Comparison of ENCODE assay signal across 15 cellular contexts in genomic region chr12:68163546-68164210, GRCh38. TPM values are rescaled to one million over a fixed set of nuclear protein-coding genes. Genes with fewer than 3 reads are reported as not detected.
A peak's percentile ranks its signal among the peaks of the same experiment; 100 is the strongest.
DNase-seq lines count a peak whose midpoint lies in the region; ATAC-seq and TF ChIP-seq lines count a peak whose summit lies in the region.
"Had no signal": no experiment of that assay in that cellular context is flagged by ENCODE, and none has a peak within 500 bp of the region (broad histone marks: within the 10 kb centered on the region; RNA-seq: fewer than 3 reads in every experiment).

No MANE protein-coding gene starts in this region.

- H3F3A ChIP-seq in GM23338 (replicated peaks; ENCODE audit: low read depth): no peaks in the 10 kb centered on the region

- H2AFZ ChIP-seq in GM23338: no peak overlapping the region

- no peaks in the 10 kb centered on the region for H3K79me2 ChIP-seq in GM23338 (replicated peaks; ENCODE audit: insufficient read depth)

- no peaks in the 10 kb centered on the region for H3K9me3 Mint-ChIP-seq in GM23338

- DNase-seq in fibroblast of mammary gland (ENCODE audit: low read depth) (peak; percentile 11), posterior cingulate gyrus (no peak), GM23338 (ENCODE audit: low spot score) (no peak), omental fat pad (ENCODE audit: low spot score) (no peak), SHP77 treated with DMSO at 0.1 percent for 48 hours (lab: John Stamatoyannopoulos, UW) (no peak)
- DNase-seq: activated gamma-delta T cell, hippocampal formation, MG63, NCI-H774, sigmoid colon had no signal

- no peaks in the 10 kb centered on the region for H3K4me1 ChIP-seq in GM23338 (ENCODE audit: insufficient read depth)
- H3K4me1 ChIP-seq: sigmoid colon had no signal

- H3K4me1 Mint-ChIP-seq in GM23338: no peaks in the 10 kb centered on the region

- intact Hi-C loops in posterior cingulate gyrus (cut with DNase I): no loop called here

- H3K27ac ChIP-seq in GM23338 (ENCODE audit: low read depth): no peak overlapping the region
- H3K27ac ChIP-seq: sigmoid colon had no signal

- H3K4me3 ChIP-seq in fibroblast of mammary gland (ENCODE audit: control insufficient read depth, low read depth, low read length): no peak overlapping the region
- no peak overlapping the region for H3K4me3 ChIP-seq in GM23338
- H3K4me3 ChIP-seq: MG63, sigmoid colon had no signal

- H3K4me3 Mint-ChIP-seq in GM23338: no peak overlapping the region

- TF ChIP-seq CTCF in fibroblast of mammary gland (conservative IDR thresholded peaks at IDR 0.05; ENCODE audit: control insufficient read depth, insufficient read depth, low read depth, low read length): no peak
- no peak for TF ChIP-seq CTCF in GM23338 (conservative IDR thresholded peaks at IDR 0.05; ENCODE audit: low read depth in 2 of 2)
- TF ChIP-seq CTCF in omental fat pad (IDR thresholded peaks at IDR 0.05): no peak

- no peaks in the 10 kb centered on the region for H3K36me3 Mint-ChIP-seq in GM23338 (ENCODE audit: low read depth)

- ATAC-seq in GM18870 (IDR thresholded peaks at IDR 0.05; ENCODE audit: unreplicated experiment): peak; percentile 56
- ATAC-seq in GM21529 (IDR thresholded peaks at IDR 0.05; ENCODE audit: unreplicated experiment): peak; percentile 56
- ATAC-seq in HG03342 (IDR thresholded peaks at IDR 0.05; ENCODE audit: unreplicated experiment): peak; percentile 61
- ATAC-seq in GM23338: no peak
- ATAC-seq in omental fat pad (ENCODE audit: low FRiP score): no peak
- ATAC-seq: HCT116 had no signal

- no peaks in the 10 kb centered on the region for H4K20me1 ChIP-seq in GM23338 (replicated peaks; ENCODE audit: insufficient read depth)

- no peaks in the 10 kb centered on the region for H3K36me3 ChIP-seq in GM23338 (ENCODE audit: insufficient read depth)
- H3K36me3 ChIP-seq: MG63, sigmoid colon had no signal

- no peak overlapping the region for H3K4me2 ChIP-seq in GM23338

- H3K27me3 ChIP-seq in GM23338 (ENCODE audit: insufficient read depth): no peaks in the 10 kb centered on the region
- H3K27me3 ChIP-seq: MG63, sigmoid colon had no signal

- no peak overlapping the region for H3K27ac Mint-ChIP-seq in GM23338

- no peaks in the 10 kb centered on the region for H3K9me2 ChIP-seq in GM23338 (ENCODE audit: insufficient read depth)

- H3K27me3 Mint-ChIP-seq in GM23338 (ENCODE audit: insufficient read depth, low read depth, poor library complexity): no peaks in the 10 kb centered on the region

TF ChIP-seq in GM23338, 12 proteins besides CTCF, POLR2A, EP300 and RAD21 (continues in another document):
- no peak for TF ChIP-seq STAT1 (IDR thresholded peaks at IDR 0.05; ENCODE audit: unreplicated experiment)
- no peak for TF ChIP-seq EZH2phosphoT487 (IDR thresholded peaks at IDR 0.05; ENCODE audit: unreplicated experiment)
- no peak for TF ChIP-seq NANOG (IDR thresholded peaks at IDR 0.05; ENCODE audit: borderline replicate concordance)
- TF ChIP-seq REST (IDR thresholded peaks at IDR 0.05; ENCODE audit: unreplicated experiment): no peak
- no peak for TF ChIP-seq CREB1 (CRISPR knock-in tag; IDR thresholded peaks at IDR 0.05; ENCODE audit: low read depth)
- no peak for TF ChIP-seq POLR2AphosphoS5 (IDR thresholded peaks at IDR 0.05; ENCODE audit: low read depth)
- no peak for TF ChIP-seq JUNB (IDR thresholded peaks at IDR 0.05; ENCODE audit: unreplicated experiment)
- no peak for TF ChIP-seq ZNF462 (CRISPR knock-in tag; IDR thresholded peaks at IDR 0.05)
- no peak for TF ChIP-seq ETS1 (IDR thresholded peaks at IDR 0.05)

RNA-seq across cellular contexts. Expression of gene IFNG, which starts 4.1 kb away (rescaled TPM):
- total RNA-seq in GM23338 (2014; rRNA removed; shearing (Covaris generic)): not detected in 2 replicates
- polyA plus RNA-seq in GM23338 (2016; fragmentation: Nextera tagmentation; extraction: Ambion mirVana): not detected in 2 replicates
- not detected for total RNA-seq in omental fat pad
- total RNA-seq: dermis microvascular lymphatic vessel endothelial cell, sigmoid colon had no signal

Comparison
In these comparisons a context has a peak if more than half of its experiments do, and no peak if none do; other contexts are left out.
1. ATAC-seq: peak in GM18870 (single experiment), GM21529 (single experiment) and HG03342 (single experiment); none in GM23338 (single experiment) and omental fat pad (single experiment).